8 cellular contexts compared by ENCODE assay signal in genomic region chr19:56119585-56119978, GRCh38. TPM values are rescaled to one million over a fixed set of nuclear protein-coding genes. Genes with fewer than 3 reads are reported as not detected.
A peak's percentile ranks its signal among the peaks of the same experiment; 100 is the strongest.
DNase-seq lines count a peak whose midpoint lies in the region; ATAC-seq and TF ChIP-seq lines count a peak whose summit lies in the region.

No MANE protein-coding gene starts in this region.

- intact Hi-C loops in left cardiac atrium (cut with DNase I), result no loop called here
- intact Hi-C loops in tibial artery (cut with DNase I; ENCODE audit: low total_unique reads), result no loop called here
- intact Hi-C loops in thyroid gland (cut with DNase I), result no loop called here

- no peak for TF ChIP-seq POLR2A in thyroid gland (IDR thresholded peaks at IDR 0.05)

- H3K4me1 ChIP-seq in right atrium auricular region (peaks cover 0 to 59% of the 10 kb centered on the region in 2 donors), tibial artery (peaks cover 0 to 52% (median 38%) of the 10 kb centered on the region in 4 donors), thyroid gland (peaks cover 19 to 32% of the 10 kb centered on the region in 2 donors)

- H3K36me3 ChIP-seq in right atrium auricular region (no peaks in the 10 kb centered on the region), tibial artery (no peaks in the 10 kb centered on the region), thyroid gland (no peaks in the 10 kb centered on the region)

- H3K4me3 ChIP-seq in right atrium auricular region (peak overlapping the region; percentile 89 to 93), tibial artery (peak overlapping the region; percentile 94 to 96), thyroid gland (replicated peaks in 1 of 3) (peak overlapping the region in 1 of 3 donors; percentile 59)

- H3K27ac ChIP-seq in right atrium auricular region (peak overlapping the region; percentile 96 to 97), adipose tissue (ENCODE audit: low read depth, low read length) (peak overlapping the region; percentile 60), tibial artery (peak overlapping the region; percentile 78 to 93), thyroid gland (peak overlapping the region in 1 of 3 donors; percentile 90)

- DNase-seq in right atrium auricular region (ENCODE audit: low spot score) (no peak), left cardiac atrium (no peak), kidney tubule cell (ENCODE audit: low spot score) (peak; percentile 77), tibial artery (no peak), thyroid gland (no peak), DMS79 (lab: John Stamatoyannopoulos, UW) (no peak)

- H3K9me3 ChIP-seq in right atrium auricular region (no peaks in the 10 kb centered on the region), tibial artery (no peaks in the 10 kb centered on the region), thyroid gland (no peaks in the 10 kb centered on the region)

- TF ChIP-seq CTCF in right atrium auricular region (IDR thresholded peaks at IDR 0.05), result no peak
- no peak for TF ChIP-seq CTCF in tibial artery (IDR thresholded peaks at IDR 0.05)
- no peak for TF ChIP-seq CTCF in thyroid gland (IDR thresholded peaks at IDR 0.05)

- ATAC-seq in left cardiac atrium (no peak), GM19395 (IDR thresholded peaks at IDR 0.05; ENCODE audit: unreplicated experiment) (no peak)

- WGBS in adipose tissue, 3 donors, result 19 to 24% (median 19%) methylated on average over 15 of the region's 15 CpGs
- 44 to 45% methylated on average over 12 to 14 of the region's 15 CpGs for WGBS in thyroid gland, 2 donors

- H3K27me3 ChIP-seq in right atrium auricular region (no peaks in the 10 kb centered on the region), tibial artery (no peaks in the 10 kb centered on the region), thyroid gland (no peaks in the 10 kb centered on the region)

RNA-seq across cellular contexts. Expression of gene ZNF787, which starts 1.5 kb away (rescaled TPM):
- 10 to 100 TPM in 1 of 2 donors, 1 to 10 TPM in 1; 6.0 to 11.8 TPM for total RNA-seq in right atrium auricular region
- 10 to 100 TPM; 27.5 to 37.9 TPM for total RNA-seq in left cardiac atrium
- 10 to 100 TPM; 14.8 to 29.8 (median 28.2) TPM for polyA plus RNA-seq in adipose tissue
- total RNA-seq in thyroid gland, result 10 to 100 TPM in 3 of 4 donors, 1 to 10 TPM in 1; 7.8 to 21.3 (median 14.2) TPM

RNA-seq across cellular contexts. Expression of gene ZNF444, which starts 21.5 kb away (rescaled TPM):
- 10 to 100 TPM; 26.1 to 30.9 TPM for total RNA-seq in right atrium auricular region
- total RNA-seq in left cardiac atrium, result 10 to 100 TPM; 18.3 to 20.8 TPM
- polyA plus RNA-seq in adipose tissue, result 10 to 100 TPM; 13.7 to 32.2 (median 14.9) TPM
- total RNA-seq in thyroid gland, result 10 to 100 TPM; 35.1 to 53.0 (median 45.5) TPM

RNA-seq across cellular contexts. Expression of gene GALP, which starts 56.2 kb away (rescaled TPM):
- total RNA-seq in right atrium auricular region (not detected), left cardiac atrium (not detected), thyroid gland (not detected)
- not detected for polyA plus RNA-seq in adipose tissue
